ENCODE assay signal across 12 cellular contexts in genomic region chr11:111793863-111794262, GRCh38. TPM values are rescaled to one million over a fixed set of nuclear protein-coding genes. Genes with fewer than 3 reads are reported as not detected.
DNase-seq lines count a peak whose midpoint lies in the region; ATAC-seq, FAIRE-seq and TF ChIP-seq lines count a peak whose summit lies in the region.
"Had no signal": no experiment of that assay in that cellular context is flagged by ENCODE, and none has a peak within 500 bp of the region (broad histone marks: within the 10 kb centered on the region; RNA-seq: fewer than 3 reads in every experiment).

No MANE protein-coding gene starts in this region.

- 82% methylated on average over 5 of the region's 5 CpGs for WGBS in mammary epithelial cell (ENCODE audit: low coverage, missing lambda C conversion rate)

- CTCF ChIA-PET in mammary epithelial cell (lab: Charles Lee; ENCODE audit: low non-redundant PET) (no interaction called here), MCF 10A (lab: Yijun Ruan, JAX) (interaction anchor here (9.6 kb wide), 1 partner anchor 18 kb away, joined by 55 read pairs; no protein-coding TSS in a partner anchor)

- intact Hi-C loops in mammary epithelial cell (cut with micrococcal nuclease): no loop called here
- intact Hi-C loops in MCF 10A (cut with micrococcal nuclease): no loop called here
- intact Hi-C loops in left ventricle myocardium superior (cut with micrococcal nuclease): no loop called here
- intact Hi-C loops in ascending aorta (cut with DNase I): no loop called here
- intact Hi-C loops in colonic mucosa (cut with DNase I): no loop called here

- no peaks in the 10 kb centered on the region for H3K79me2 ChIP-seq in mammary epithelial cell (ENCODE audit: insufficient read depth, low read length)

- H3K27me3 Mint-ChIP-seq in MCF 10A (ENCODE audit: insufficient read depth, unreplicated experiment): no peaks in the 10 kb centered on the region
- H3K27me3 Mint-ChIP-seq: T-cell had no signal

- no peak for TF ChIP-seq CTCF in mammary epithelial cell (conservative IDR thresholded peaks at IDR 0.05 in 1 of 2, IDR thresholded peaks at IDR 0.05 in 1 of 2; ENCODE audit: extremely low read depth in 1 of 2, insufficient read depth in 1 of 2, low read depth in 1 of 2, low read length in 2 of 2)
- no peak for TF ChIP-seq CTCF in MCF 10A (IDR thresholded peaks at IDR 0.05; ENCODE audit: unreplicated experiment)
- no peak for TF ChIP-seq CTCF in ascending aorta (IDR thresholded peaks at IDR 0.05)
- no peak for TF ChIP-seq CTCF in colonic mucosa (IDR thresholded peaks at IDR 0.05)

- H3K4me2 ChIP-seq in mammary epithelial cell (ENCODE audit: insufficient read depth, low read depth, low read length): no peak overlapping the region

- H3K27me3 ChIP-seq in mammary epithelial cell (ENCODE audit: insufficient read depth, low read length) (no peaks in the 10 kb centered on the region), ascending aorta (no peaks in the 10 kb centered on the region), colonic mucosa (no peaks in the 10 kb centered on the region)

- no peaks in the 10 kb centered on the region for H4K20me1 ChIP-seq in mammary epithelial cell (ENCODE audit: insufficient read depth, low read length)

- H3K27ac Mint-ChIP-seq in MCF 10A (ENCODE audit: low read depth, unreplicated experiment): no peak overlapping the region
- H3K27ac Mint-ChIP-seq: T-cell had no signal

- no peak overlapping the region for H2AFZ ChIP-seq in mammary epithelial cell (ENCODE audit: low read depth, low read length)

- H3K27ac ChIP-seq in mammary epithelial cell (ENCODE audit: insufficient read depth, low read depth, low read length) (no peak overlapping the region), ascending aorta (no peak overlapping the region), colonic mucosa (no peak overlapping the region)

- H3K4me3 ChIP-seq in mammary epithelial cell (replicated peaks in 1 of 3; ENCODE audit: insufficient read depth in 1 of 3, low read depth in 2 of 3, low read length in 3 of 3): no peak overlapping the region
- H3K4me3 ChIP-seq in ascending aorta: no peak overlapping the region
- H3K4me3 ChIP-seq in colonic mucosa: no peak overlapping the region

- FAIRE-seq in urothelium cell line (lab: Jason Lieb, UNC): peak; percentile 20

- ATAC-seq in left ventricle myocardium superior: peak; percentile 59
- ATAC-seq: T-cell had no signal

- H3K36me3 ChIP-seq in mammary epithelial cell (ENCODE audit: insufficient read depth, low read length) (no peaks in the 10 kb centered on the region), ascending aorta (peaks cover 0 to 8% of the 10 kb centered on the region in 2 donors), colonic mucosa (no peaks in the 10 kb centered on the region)

- peaks cover 16% of the 10 kb centered on the region for H3K36me3 Mint-ChIP-seq in MCF 10A (ENCODE audit: insufficient read depth, unreplicated experiment)

- H3K9me3 Mint-ChIP-seq in MCF 10A (ENCODE audit: unreplicated experiment): peaks cover 7% of the 10 kb centered on the region

- H3K4me3 Mint-ChIP-seq in MCF 10A (ENCODE audit: unreplicated experiment): no peak overlapping the region
- H3K4me3 Mint-ChIP-seq: nephron, T-cell had no signal

- POLR2A ChIA-PET in MCF 10A (lab: Yijun Ruan, JAX): interaction anchor here (0.7 to 1.6 kb wide), 5 partner anchors 10 to 151 kb away, joined by 3 to 6 read pairs (median 3); partner anchors contain the start of gene PPP2R1B

- H3K4me1 Mint-ChIP-seq in MCF 10A (ENCODE audit: insufficient read depth, unreplicated experiment): peaks cover 6% of the 10 kb centered on the region
- H3K4me1 Mint-ChIP-seq: nephron, T-cell had no signal

- no peaks in the 10 kb centered on the region for H3K4me1 ChIP-seq in mammary epithelial cell (ENCODE audit: insufficient read depth, low read length)
- H3K4me1 ChIP-seq in ascending aorta: no peaks in the 10 kb centered on the region
- no peaks in the 10 kb centered on the region for H3K4me1 ChIP-seq in colonic mucosa

- no peaks in the 10 kb centered on the region for H3K9me3 ChIP-seq in mammary epithelial cell (replicated peaks; ENCODE audit: insufficient read depth, low read length)
- no peaks in the 10 kb centered on the region for H3K9me3 ChIP-seq in ascending aorta
- no peaks in the 10 kb centered on the region for H3K9me3 ChIP-seq in colonic mucosa

- dilution Hi-C loops in mammary epithelial cell (cut with HindIII; ENCODE audit: low sequenced_read_pairs): no loop called here

- BruUV-seq in mammary epithelial cell (replicated peaks; lab: Mats Ljungman, UMichigan): no TSS peak
- BruUV-seq in MCF 10A (replicated peaks; lab: Mats Ljungman, UMichigan): no TSS peak

- DNase-seq in mammary epithelial cell (peak; percentile 65), MCF 10A (ENCODE audit: unreplicated experiment) (no peak), amniotic epithelial cell (ENCODE audit: low read depth) (peak; percentile 68), left ventricle myocardium superior (no peak), urothelium cell line (ENCODE audit: low spot score) (no peak), ascending aorta (ENCODE audit: low spot score in 2 of 2) (no peak), colonic mucosa (no peak), 8988T (no peak)
- DNase-seq: activated CD8-positive, alpha-beta memory T cell treated with anti-CD3 and anti-CD28 coated beads for 24 hours; stimulated activated CD4-positive, alpha-beta T cell treated with anti-CD3 and anti-CD28 coated beads, Interleukin-4, amount 100 ng/mL, for 24 hours; T-cell had no signal

- in situ Hi-C loops in mammary epithelial cell (cut with MboI; ENCODE audit: low sequenced_read_pairs in 2 of 2): loop anchor here in 1 of 2 donors (25.0 kb wide), 1 partner anchor 507 kb away; the partner anchor contains the start of gene POU2AF3

- H3K9ac ChIP-seq in mammary epithelial cell (ENCODE audit: insufficient read depth, low read length): no peak overlapping the region
- H3K9ac ChIP-seq in colonic mucosa (ENCODE audit: low read depth in 2 of 2, low read length in 2 of 2): no peak overlapping the region

RNA-seq across cellular contexts. Expression of gene PPP2R1B, which starts 27.7 kb away (rescaled TPM):
- total RNA-seq in mammary epithelial cell (10 to 100 TPM; 26.2 to 34.7 TPM), MCF 10A (2022) (27.3 and 35.7 TPM in 2 replicates), left ventricle myocardium superior (7.4 TPM), ascending aorta (7.7 TPM), colonic mucosa (10 to 100 TPM; 45.9 to 57.0 TPM)
- polyA plus RNA-seq in mammary epithelial cell: 25.0 TPM
- polyA minus RNA-seq in mammary epithelial cell: 30.0 TPM

Comparison
In these comparisons a context has a peak if more than half of its experiments do, and no peak if none do; other contexts are left out.
1. DNase-seq: peak in mammary epithelial cell (single experiment) and amniotic epithelial cell (single experiment); none in MCF 10A (single experiment), left ventricle myocardium superior (single experiment), urothelium cell line (single experiment), ascending aorta (0 of 2), colonic mucosa (single experiment) and 8988T (single experiment).